Comparison of ENCODE assay signal across 18 cellular contexts in genomic region chr15:39586387-39587171, GRCh38. TPM values are rescaled to one million over a fixed set of nuclear protein-coding genes. Genes with fewer than 3 reads are reported as not detected.
A peak's percentile ranks its signal among the peaks of the same experiment; 100 is the strongest.
DNase-seq lines count a peak whose midpoint lies in the region; ATAC-seq, FAIRE-seq and TF ChIP-seq lines count a peak whose summit lies in the region.
"Had no signal": no experiment of that assay in that cellular context is flagged by ENCODE, and none has a peak within 500 bp of the region (broad histone marks: within the 10 kb centered on the region; RNA-seq: fewer than 3 reads in every experiment).

No MANE protein-coding gene starts in this region.

- no peak overlapping the region for H2AK5ac ChIP-seq in H1 (ENCODE audit: low read depth, low read length)

- peaks cover 0 to 2% of the 10 kb centered on the region in 2 experiments for H4K20me1 ChIP-seq in H1 (replicated peaks in 1 of 2; ENCODE audit: control insufficient read depth in 1 of 2, insufficient read depth in 2 of 2, low read length in 2 of 2)

- no peak overlapping the region for H3K4me2 ChIP-seq in H1 (ENCODE audit: insufficient read depth in 1 of 2, low read depth in 2 of 2, low read length in 2 of 2)

- no peak overlapping the region for H3K27ac ChIP-seq in H1 (ENCODE audit: low read depth, low read length)
- peak overlapping the region; percentile 16 to 98 for H3K27ac ChIP-seq in uterus
- H3K27ac ChIP-seq: body of pancreas, gastrocnemius medialis, lower lobe of right lung, psoas muscle had no signal

- no peak overlapping the region for H2BK15ac ChIP-seq in H1 (ENCODE audit: low read length)

- no peak overlapping the region for H4K5ac ChIP-seq in H1 (ENCODE audit: insufficient read length, low read depth, low read length)

- DNase-seq in left ventricle myocardium superior (no peak), cardiac septum (ENCODE audit: low spot score) (no peak), H1 (ENCODE audit: low read depth in 1 of 2, low spot score in 2 of 2) (no peak), lung microvascular endothelial cell (ENCODE audit: low read depth in 2 of 2) (peak; percentile 77), uterus (no peak), COLO668 (lab: John Stamatoyannopoulos, UW; ENCODE audit: unreplicated experiment) (no peak), LoVo (ENCODE audit: low spot score) (no peak), hepatic stellate cell (ENCODE audit: low spot score) (no peak)
- DNase-seq: activated CD4-positive, CD25-positive, alpha-beta regulatory T cell; activated T-cell treated with anti-CD3 and anti-CD28 coated beads, Interleukin-2, amount 50 U/mL, for 24 hours; AML-193; body of pancreas; gastrocnemius medialis; lower lobe of right lung; NCI-H446 treated with DMSO at 0.1 percent for 48 hours; psoas muscle; SHP77 treated with DMSO at 0.1 percent for 48 hours had no signal

- H3K9me3 ChIP-seq in H1 (ENCODE audit: insufficient read depth in 2 of 2, low read depth in 1 of 2, low read length in 1 of 2) = no peaks in the 10 kb centered on the region
- no peaks in the 10 kb centered on the region for H3K9me3 ChIP-seq in uterus
- H3K9me3 ChIP-seq: body of pancreas, gastrocnemius medialis, lower lobe of right lung, psoas muscle had no signal

- H3K79me2 ChIP-seq in H1 (ENCODE audit: control insufficient read depth in 1 of 2, insufficient read depth in 2 of 2, low read length in 2 of 2) = peaks cover 0 to 16% of the 10 kb centered on the region in 2 experiments; a peak in 2 of 4 replicates

- POLR2A ChIA-PET in H1 (lab: Charles Lee; ENCODE audit: partially characterized antibody) = interaction anchor here (0.7 to 2.5 kb wide), 6 partner anchors 9 to 414 kb away, joined by 3 to 22 read pairs (median 3); no protein-coding TSS in a partner anchor

- 87% methylated on average over 11 of the region's 11 CpGs; no CpG with 5 or more reads in 1 of the 2 experiments for WGBS in H1 (ENCODE audit: extremely low coverage in 1 of 2, insufficient coverage in 1 of 2, insufficient read length in 1 of 2, insufficient replicate concordance in 2 of 2, low coverage in 1 of 2, low lambda C conversion rate in 2 of 2, missing lambda C conversion rate in 1 of 2), 2 experiments

- H4K8ac ChIP-seq in H1 (ENCODE audit: extremely low read depth, insufficient read depth, low read length) = no peak overlapping the region

- intact Hi-C loops in left ventricle myocardium superior (cut with micrococcal nuclease) = loop anchor here (10.0 kb wide), 2 partner anchors 168 to 772 kb away; no protein-coding TSS in a partner anchor
- intact Hi-C loops in cardiac septum (cut with DNase I) = loop anchor here (10.0 kb wide), 1 partner anchor 1592 kb away; no protein-coding TSS in a partner anchor
- intact Hi-C loops in uterus (cut with DNase I; ENCODE audit: low total_unique reads) = no loop called here

- no peak overlapping the region for H3K14ac ChIP-seq in H1 (ENCODE audit: insufficient read length)

- no peak for TF ChIP-seq EP300 in H1 (IDR thresholded peaks at IDR 0.05; ENCODE audit: borderline replicate concordance in 1 of 2, low read depth in 2 of 2, low read length in 2 of 2)

- FAIRE-seq in H1 (lab: Jason Lieb, UNC) = no peak
- FAIRE-seq: G401.6 had no signal

- H3K56ac ChIP-seq in H1 (replicated peaks; ENCODE audit: insufficient read length, low read depth, low read length) = no peak overlapping the region

- ATAC-seq in left ventricle myocardium superior = peak; percentile 11
- ATAC-seq: body of pancreas, psoas muscle had no signal

- H3K4me3 ChIP-seq in H1 (ENCODE audit: extremely low read depth in 1 of 4, insufficient read depth in 2 of 4, low read depth in 3 of 4, low read length in 4 of 4) = no peak overlapping the region
- no peak overlapping the region for H3K4me3 ChIP-seq in uterus
- H3K4me3 ChIP-seq: body of pancreas, gastrocnemius medialis, lower lobe of right lung, psoas muscle had no signal

- H2BK120ac ChIP-seq in H1 (replicated peaks; ENCODE audit: low read depth, low read length) = no peak overlapping the region

- no peak overlapping the region; a peak in 1 of 7 replicates for H3K9ac ChIP-seq in H1 (replicated peaks in 1 of 4; ENCODE audit: extremely low read depth in 1 of 4, low read depth in 3 of 4, low read length in 3 of 4)

- no peak for TF ChIP-seq RAD21 in H1 (IDR thresholded peaks at IDR 0.05 in 1 of 2, conservative IDR thresholded peaks at IDR 0.05 in 1 of 2; ENCODE audit: low read depth in 2 of 2, low read length in 2 of 2)

- no peak overlapping the region for H2BK12ac ChIP-seq in H1 (ENCODE audit: low read depth, low read length)

- H3K18ac ChIP-seq in H1 (ENCODE audit: extremely low read depth, low read length) = no peak overlapping the region

- CTCF ChIA-PET in H1 (lab: Charles Lee; ENCODE audit: partially characterized antibody) = interaction anchor here (1.0 to 1.8 kb wide), 6 partner anchors 8 to 414 kb away, joined by 3 to 7 read pairs (median 5); no protein-coding TSS in a partner anchor

- H3K23me2 ChIP-seq in H1 (ENCODE audit: low read depth, low read length) = peaks cover 2% of the 10 kb centered on the region; the same call in 1 of the 2 replicates

- H3K4me1 ChIP-seq in H1 (replicated peaks in 1 of 4; ENCODE audit: control insufficient read depth in 3 of 4, insufficient read depth in 4 of 4, low read length in 3 of 4) (peaks cover 4 to 13% (median 9%) of the 10 kb centered on the region in 4 experiments), uterus (peaks cover 0 to 12% of the 10 kb centered on the region in 2 donors)
- H3K4me1 ChIP-seq: psoas muscle had no signal

- no peak overlapping the region for H2AFZ ChIP-seq in H1 (ENCODE audit: low read length)

- peaks cover 61 to 90% (median 82%) of the 10 kb centered on the region in 4 experiments for H3K36me3 ChIP-seq in H1 (ENCODE audit: control insufficient read depth in 2 of 4, insufficient read depth in 4 of 4, low read length in 3 of 4)
- peaks cover 0 to 5% of the 10 kb centered on the region in 2 donors for H3K36me3 ChIP-seq in uterus

- TF ChIP-seq CTCF in H1 (IDR thresholded peaks at IDR 0.05; ENCODE audit: control extremely low read depth in 1 of 3, insufficient read depth in 1 of 3, low read depth in 1 of 3, low read length in 3 of 3) (no peak), uterus (IDR thresholded peaks at IDR 0.05) (no peak)

- H4K91ac ChIP-seq in H1 (replicated peaks; ENCODE audit: insufficient read length, low read length) = no peak overlapping the region

- no peaks in the 10 kb centered on the region; a peak in 1 of 7 replicates for H3K27me3 ChIP-seq in H1 (replicated peaks in 1 of 4; ENCODE audit: control insufficient read depth in 3 of 4, extremely low read depth in 1 of 4, insufficient read depth in 3 of 4, low read length in 3 of 4)
- H3K27me3 ChIP-seq in uterus = no peaks in the 10 kb centered on the region
- H3K27me3 ChIP-seq: body of pancreas, gastrocnemius medialis had no signal

- H3K4ac ChIP-seq in H1 (replicated peaks; ENCODE audit: insufficient read length, low read depth, low read length) = no peak overlapping the region

- H3K79me1 ChIP-seq in H1 (ENCODE audit: low read depth, low read length) = 0 out of 2 replicates have a peak, but pooled peaks cover 3% of the 10 kb centered on the region

- TF ChIP-seq POLR2A in H1 (IDR thresholded peaks at IDR 0.05; ENCODE audit: control extremely low read depth in 1 of 2, low read depth in 2 of 2, low read length in 2 of 2) = peak in 1 of 2 experiments; percentile 71; a peak in 2 of 3 replicates
- TF ChIP-seq POLR2A in uterus (IDR thresholded peaks at IDR 0.05) = no peak

- no peak overlapping the region for H2BK5ac ChIP-seq in H1 (ENCODE audit: low read depth, low read length)

- H3K23ac ChIP-seq in H1 (ENCODE audit: insufficient read length) = no peak overlapping the region

- no peak overlapping the region for H2BK20ac ChIP-seq in H1 (ENCODE audit: low read length)

TF ChIP-seq in H1, 55 proteins besides CTCF, POLR2A, EP300 and RAD21:
- no peak for TF ChIP-seq ATF2 (IDR thresholded peaks at IDR 0.05; ENCODE audit: low read length)
- peak; percentile 89 for TF ChIP-seq POLR2AphosphoS5 (IDR thresholded peaks at IDR 0.05; ENCODE audit: low read depth, low read length)
- no peak for TF ChIP-seq CREB1 (IDR thresholded peaks at IDR 0.05)

RNA-seq across cellular contexts. Expression of gene THBS1, which starts 5.7 kb away (rescaled TPM):
- total RNA-seq in left ventricle myocardium superior (29.5 TPM), cardiac septum (283 TPM), lung microvascular endothelial cell (3,460 and 6,737 TPM in 2 replicates), uterus (100 to 1,000 TPM; 119 to 341 (median 210) TPM)
- total RNA-seq in H1 (2021; fragmentation: NEBNext Ultra II Directional; extraction: Animal tissue kit (Norgen Biotek cat#: 25700)) = 63.3 and 66.7 TPM in 2 replicates
- 10.3 and 21.7 TPM in 2 replicates for polyA plus RNA-seq in H1 (2011; rRNA removed)
- polyA plus RNA-seq in H1 (2011; cell fraction: cytosol; rRNA removed) = 10.6 TPM
- polyA plus RNA-seq in H1 (2011; cell fraction: nucleus; rRNA removed) = 92.0 TPM
- polyA plus RNA-seq in H1 (2012, experiment 1 of 2) = 14.3 to 28.9 TPM (median 22.0 TPM) in 4 replicates
- polyA plus RNA-seq in H1 (2012, experiment 2 of 2) = 1.6 TPM
- 19.2 TPM for polyA plus RNA-seq in H1 (2013, experiment 1 of 2)
- polyA plus RNA-seq in H1 (2013, experiment 2 of 2) = 20.2 TPM
- polyA minus RNA-seq in H1 (2011; rRNA and poly(A)+ RNA removed) = 87.9 and 131 TPM in 2 replicates
- polyA minus RNA-seq in H1 (2011; cell fraction: cytosol; rRNA and poly(A)+ RNA removed) = 100 TPM
- polyA minus RNA-seq in H1 (2011; cell fraction: nucleus; rRNA and poly(A)+ RNA removed) = 293 TPM

Comparison
In these comparisons a context has a peak if more than half of its experiments do, and no peak if none do; other contexts are left out.
1. DNase-seq: peak in lung microvascular endothelial cell (2 of 2); none in left ventricle myocardium superior (single experiment), cardiac septum (single experiment), H1 (0 of 2), uterus (0 of 2), COLO668 (single experiment), LoVo (single experiment) and hepatic stellate cell (single experiment).
2. RNA of gene THBS1, which starts 5.7 kb away (total RNA-seq): 3,460 to 6,737 TPM in lung microvascular endothelial cell; 119 to 341 TPM in uterus, 283 TPM in cardiac septum (single experiment), 63.3 to 66.7 TPM in H1 and 29.5 TPM in left ventricle myocardium superior (single experiment); every median in the first group is over 10 times any median in the second.